Comparison of ENCODE assay signal across 8 cellular contexts in genomic region chr10:71302874-71303568, GRCh38. TPM values are rescaled to one million over a fixed set of nuclear protein-coding genes. Genes with fewer than 3 reads are reported as not detected.
DNase-seq lines count a peak whose midpoint lies in the region; ATAC-seq and TF ChIP-seq lines count a peak whose summit lies in the region.

No MANE protein-coding gene starts in this region.

- H3T11ph ChIP-seq in H9 (ENCODE audit: low read length) = no peak overlapping the region

- no peaks in the 10 kb centered on the region for H3K4me1 ChIP-seq in H9 (ENCODE audit: insufficient read depth, low read length)

- H3K27me3 ChIP-seq in H9 (ENCODE audit: insufficient read depth, low read length) = no peaks in the 10 kb centered on the region

- ATAC-seq in GM21526 (IDR thresholded peaks at IDR 0.05; ENCODE audit: low FRiP score, unreplicated experiment) = no peak
- no peak for ATAC-seq in GM21381 (IDR thresholded peaks at IDR 0.05; ENCODE audit: unreplicated experiment)

- H2BK120ac ChIP-seq in H9 (ENCODE audit: low read depth, low read length, poor library complexity, severe bottlenecking) = no peak overlapping the region

- no peak overlapping the region for H2BK15ac ChIP-seq in H9 (ENCODE audit: low read depth, low read length)

- no peaks in the 10 kb centered on the region for H3K79me2 ChIP-seq in H9 (ENCODE audit: insufficient read depth, low read length)

- H3K4ac ChIP-seq in H9 (ENCODE audit: low read depth, low read length) = no peak overlapping the region

- no peak overlapping the region for H3K18ac ChIP-seq in H9 (ENCODE audit: insufficient read length, low read depth, low read length)

- no peak overlapping the region for H2BK20ac ChIP-seq in H9 (ENCODE audit: low read depth, low read length, poor library complexity, severe bottlenecking)

- H3K9me3 Mint-ChIP-seq in H9 = no peaks in the 10 kb centered on the region
- no peaks in the 10 kb centered on the region for H3K9me3 Mint-ChIP-seq in brain

- H2AFZ ChIP-seq in H9 (ENCODE audit: low read length) = no peak overlapping the region

- no peak overlapping the region for H2BK5ac ChIP-seq in H9 (ENCODE audit: insufficient read length, low read length)

- H3K23ac ChIP-seq in H9 (ENCODE audit: insufficient read length, low read depth, low read length) = no peak overlapping the region

- H3K4me2 ChIP-seq in H9 (ENCODE audit: insufficient read depth, insufficient read length, low read length) = no peak overlapping the region

- no peak overlapping the region; a peak in 1 of 7 replicates for H3K27ac Mint-ChIP-seq in H9
- H3K27ac Mint-ChIP-seq in brain = peak overlapping the region in 3 of 5 experiments; percentile 37 to 52 (median 52)

- H3K4me3 Mint-ChIP-seq in H9 = no peak overlapping the region
- H3K4me3 Mint-ChIP-seq in brain = no peak overlapping the region

- no peak overlapping the region for H2BK12ac ChIP-seq in H9 (ENCODE audit: insufficient read length, low read depth, low read length)

- DNase-seq in CD1c-positive myeloid dendritic cell (ENCODE audit: extremely low spot score) = peak; percentile 54
- DNase-seq in H9 = no peak
- peak; percentile 9 for DNase-seq in NCI-H748 treated with DMSO at 0.1 percent for 48 hours (lab: John Stamatoyannopoulos, UW)
- DNase-seq in kidney tubule cell (ENCODE audit: low spot score) = peak; percentile 60
- no peak for DNase-seq in activated effector memory CD4-positive, alpha-beta T cell treated with Interleukin-2 at 50 U/mL for 16 hours

- H3K9ac ChIP-seq in H9 (ENCODE audit: extremely low read depth, insufficient read length, low read length) = no peak overlapping the region

- H4K8ac ChIP-seq in H9 (replicated peaks; ENCODE audit: insufficient read length, low read depth, low read length) = no peak overlapping the region

- H2AK5ac ChIP-seq in H9 (ENCODE audit: insufficient read length, low read length) = no peak overlapping the region

- no peaks in the 10 kb centered on the region for H3K79me1 ChIP-seq in H9 (ENCODE audit: insufficient read depth, low read depth, low read length, poor library complexity, severe bottlenecking)

- H3K14ac ChIP-seq in H9 (ENCODE audit: insufficient read depth, low read length) = no peak overlapping the region

- 0 out of 4 replicates have a peak, but pooled peaks cover 0 to 4% of the 10 kb centered on the region in 2 experiments for H3K4me1 Mint-ChIP-seq in H9
- H3K4me1 Mint-ChIP-seq in brain = peaks cover 18% of the 10 kb centered on the region

- no peak overlapping the region for H3K56ac ChIP-seq in H9 (ENCODE audit: insufficient read length, low read depth, low read length)

- peak; percentile 65 for TF ChIP-seq CTCF in H9 (conservative IDR thresholded peaks at IDR 0.05)
- TF ChIP-seq CTCF in brain (conservative IDR thresholded peaks at IDR 0.05) = peak; percentile 60 to 67

- H3K36me3 Mint-ChIP-seq in H9 (ENCODE audit: insufficient read depth in 1 of 3, low read depth in 3 of 3) (peaks cover 0 to 16% (median 3%) of the 10 kb centered on the region in 3 experiments; a peak in 5 of 7 replicates), brain (peaks cover 6% of the 10 kb centered on the region)

- H4K20me1 ChIP-seq in H9 (ENCODE audit: control insufficient read depth, insufficient read depth, insufficient read length) = no peaks in the 10 kb centered on the region

- no peak overlapping the region for H4K5ac ChIP-seq in H9 (ENCODE audit: insufficient read length, low read depth, low read length)

- H3K27me3 Mint-ChIP-seq in H9 (ENCODE audit: low read depth) (no peaks in the 10 kb centered on the region; the same call in 1 of the 2 replicates), brain (no peaks in the 10 kb centered on the region)

- no peaks in the 10 kb centered on the region for H3K9me3 ChIP-seq in H9 (ENCODE audit: control insufficient read depth, low read depth, low read length)

- H4K91ac ChIP-seq in H9 (ENCODE audit: insufficient read length, low read depth, low read length) = no peak overlapping the region

- no peak overlapping the region for H3K27ac ChIP-seq in H9 (ENCODE audit: insufficient read length, low read depth, low read length)

- H3K23me2 ChIP-seq in H9 (ENCODE audit: insufficient read length, low read depth, low read length, poor library complexity, severe bottlenecking) = no peaks in the 10 kb centered on the region

- WGBS in H9 (ENCODE audit: extremely low coverage, insufficient read length, low lambda C conversion rate) = no CpG with 5 or more reads among the region's 8 CpGs

RNA-seq across cellular contexts. Expression of gene SLC29A3, which starts 16.0 kb away (rescaled TPM):
- total RNA-seq in H9 (2021) = 9.2 and 10.2 TPM in 2 replicates
- polyA plus RNA-seq in brain (ENCODE audit: insufficient read depth, low read depth, low replicate concordance) = 7.7 TPM

Comparison
In these comparisons a context has a peak if more than half of its experiments do, and no peak if none do; other contexts are left out.
1. DNase-seq: peak in CD1c-positive myeloid dendritic cell (single experiment), NCI-H748 treated with DMSO at 0.1 percent for 48 hours (single experiment) and kidney tubule cell (single experiment); none in H9 (single experiment) and activated effector memory CD4-positive, alpha-beta T cell treated with Interleukin-2 at 50 U/mL for 16 hours (single experiment).
2. H3K27ac Mint-ChIP-seq: peak in brain (3 of 5); none in H9 (0 of 3).